In genomic region chr18:22627506-22627905, GRCh38 we compare ENCODE assay signal across 21 cellular contexts.
"Had no signal": no experiment of that assay in that cellular context is flagged by ENCODE, and none has a peak within 500 bp of the region (broad histone marks: within the 10 kb centered on the region; RNA-seq: fewer than 3 reads in every experiment).

No MANE protein-coding gene starts in this region.

- H3K4me2 ChIP-seq: SK-N-SH had no signal

- H3K9me2 ChIP-seq: SK-N-SH had no signal

- H3K9me3 ChIP-seq: SK-N-SH had no signal

- H3K9ac ChIP-seq: SK-N-SH had no signal

- H3K27ac ChIP-seq: HL-60, RWPE1 had no signal

- ATAC-seq: Panc1 had no signal

- DNase-seq: KBM-7, MV-4-11, NCI-H1092, NCI-H1105 treated with DMSO at 0.1 percent for 48 hours, NCI-H1417 treated with DMSO at 0.1 percent for 48 hours, NCI-H146, NCI-H1694 treated with DMSO at 0.1 percent for 48 hours, NCI-H1930, NCI-H2081, NCI-H2107, NCI-H226, NCI-H446, NCI-H510A, NCI-H524 treated with DMSO at 0.1 percent for 48 hours, NCI-H69, NCI-H774, SHP77, SK-N-SH had no signal
